ENCODE assay signal across 1 cellular context in the genomic region with DNA sequence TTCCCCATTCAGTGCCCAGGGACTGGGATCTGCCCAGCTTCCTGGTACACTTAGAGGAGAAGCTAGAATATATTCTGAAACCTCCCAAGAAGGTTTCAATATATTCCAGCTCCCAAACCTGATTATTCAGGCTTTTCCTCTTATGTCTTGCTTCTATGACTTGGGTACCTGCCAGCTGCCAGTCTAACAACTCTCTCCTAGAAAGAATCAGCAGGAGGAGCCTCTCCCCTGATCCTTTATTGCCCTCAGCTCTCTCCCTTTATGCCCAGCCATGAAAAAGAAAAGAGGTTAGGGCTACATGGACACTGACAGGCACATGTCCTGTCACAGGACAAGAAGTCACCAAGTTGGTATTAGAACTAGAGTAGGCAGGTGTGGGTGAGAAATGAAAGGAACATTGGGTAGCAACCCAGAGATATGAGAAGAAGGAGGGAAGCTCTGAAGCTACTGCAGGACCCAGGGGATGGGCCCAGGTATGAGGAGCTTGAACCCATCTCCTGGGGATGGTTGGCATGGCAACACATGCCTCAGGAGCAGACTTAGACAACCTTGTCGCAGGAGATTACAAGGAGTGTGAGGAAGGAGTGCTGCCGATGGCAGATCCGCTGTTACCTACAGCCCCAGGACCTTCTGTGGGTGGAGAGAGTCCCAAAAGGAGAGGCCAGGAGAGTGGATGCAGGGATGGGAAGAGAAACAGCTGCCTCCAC.
TF ChIP-seq lines count a peak whose summit lies in the region.

No MANE protein-coding gene starts in this region.

TF ChIP-seq in H1, 55 proteins besides CTCF, POLR2A, EP300 and RAD21:
- TF ChIP-seq CBX5 (IDR thresholded peaks at IDR 0.05; ENCODE audit: low read depth, low read length) (no peak), CHD2 (IDR thresholded peaks at IDR 0.05; ENCODE audit: low read length) (no peak), SUZ12 (IDR thresholded peaks at IDR 0.05; ENCODE audit: low read length) (0 out of 2 replicates have a peak, but pooled peaks have one; percentile 24), SAP30 (IDR thresholded peaks at IDR 0.05; ENCODE audit: insufficient read depth, insufficient replicate concordance, low read length) (no peak), RNF2 (IDR thresholded peaks at IDR 0.05; ENCODE audit: borderline replicate concordance, low read depth, low read length, missing control alignments, poor library complexity, severe bottlenecking) (peak; percentile 31)
